Comparison of ENCODE assay signal across 17 cellular contexts in the genomic region with DNA sequence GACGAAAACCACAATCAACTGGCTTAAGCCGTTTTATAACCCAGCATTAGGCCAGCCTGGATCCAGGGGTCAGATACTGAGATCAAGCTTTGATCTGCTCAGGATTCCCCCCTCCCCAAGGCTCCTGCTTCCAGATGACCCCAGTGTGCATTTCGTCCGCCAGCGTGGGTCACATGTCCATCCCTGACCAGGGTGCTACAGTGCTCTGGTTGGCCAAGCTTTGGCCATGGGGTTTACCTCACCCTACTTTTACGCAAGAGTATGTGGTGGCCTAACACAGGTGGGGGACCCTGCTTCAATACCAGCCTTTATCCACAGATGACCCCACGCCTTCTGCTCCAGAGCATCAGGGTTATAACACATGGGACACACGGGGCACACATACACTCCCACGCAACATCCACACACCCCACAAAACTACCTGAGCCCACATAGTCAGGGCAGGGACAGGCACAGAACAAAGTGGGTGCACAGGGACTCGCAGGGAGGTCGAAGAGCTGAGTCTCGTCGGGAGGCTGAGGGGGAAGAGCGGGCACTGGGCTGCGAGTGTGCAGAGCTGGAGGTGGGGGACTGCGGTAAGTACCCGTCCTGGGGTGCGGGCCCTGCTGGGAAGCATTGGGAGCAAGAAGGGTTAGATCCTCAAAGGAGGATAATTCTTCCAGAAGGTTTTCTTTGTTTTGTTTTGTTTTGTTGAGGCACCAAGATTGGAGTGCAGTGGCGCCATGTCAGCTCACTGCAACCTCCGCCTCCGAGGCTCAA. TPM values are rescaled to one million over a fixed set of nuclear protein-coding genes. Genes with fewer than 3 reads are reported as not detected.
DNase-seq lines count a peak whose midpoint lies in the region; ATAC-seq and TF ChIP-seq lines count a peak whose summit lies in the region.
"Had no signal": no experiment of that assay in that cellular context is flagged by ENCODE, and none has a peak within 500 bp of the region (broad histone marks: within the 10 kb centered on the region; RNA-seq: fewer than 3 reads in every experiment).

No MANE protein-coding gene starts in this region.

- CTCF ChIA-PET in CD4-positive, alpha-beta memory T cell (lab: Charles Lee; ENCODE audit: partially characterized antibody), result no interaction called here

- WGBS in endodermal cell (ENCODE audit: insufficient coverage in 1 of 2, insufficient read length in 1 of 2), 2 experiments, result 96 to 100% methylated on average over 16 to 21 of the region's 21 CpGs

- H3K4me3 ChIP-seq in CD4-positive, alpha-beta memory T cell (ENCODE audit: low read length in 2 of 2), result no peak overlapping the region
- no peak overlapping the region for H3K4me3 ChIP-seq in endodermal cell (ENCODE audit: low read length)

- TF ChIP-seq CTCF in endodermal cell (conservative IDR thresholded peaks at IDR 0.05) (no peak), nephron progenitor cell (IDR thresholded peaks at IDR 0.05) (no peak)

- DNase-seq in CD4-positive, alpha-beta memory T cell, result peak in 1 of 5 donors; percentile 22
- DNase-seq in Daoy (ENCODE audit: low read depth) (peak; percentile 4), endodermal cell (no peak), nephron progenitor cell (no peak)
- DNase-seq: activated CD4-positive, alpha-beta T cell treated with anti-CD3 and anti-CD28 coated beads, Interleukin-2, amount 50 U/mL, for 48 hours; activated T-cell treated with anti-CD3 and anti-CD28 coated beads for 4 hours; mesendoderm; NCI-H1092 treated with DMSO at 0.1 percent for 48 hours; NCI-H510A treated with DMSO at 0.1 percent for 48 hours had no signal

- H3K4me3 Mint-ChIP-seq in CD4-positive, alpha-beta memory T cell, result peak overlapping the region in 4 of 8 donors; percentile 3 to 36 (median 30)
- H3K4me3 Mint-ChIP-seq in endodermal cell (peak overlapping the region; percentile 48), nephron progenitor cell (peak overlapping the region; percentile 77)

- ATAC-seq in HG03196 (IDR thresholded peaks at IDR 0.05; ENCODE audit: unreplicated experiment) (no peak), HG02678 (IDR thresholded peaks at IDR 0.05; ENCODE audit: unreplicated experiment) (no peak), HG02870 (IDR thresholded peaks at IDR 0.05; ENCODE audit: unreplicated experiment) (no peak)

- H3K36me3 Mint-ChIP-seq in CD4-positive, alpha-beta memory T cell, result peaks cover 11 to 17% of the 10 kb centered on the region in 2 donors
- H3K36me3 Mint-ChIP-seq in endodermal cell (ENCODE audit: low read depth), result peaks cover 36% of the 10 kb centered on the region
- H3K36me3 Mint-ChIP-seq in nephron progenitor cell (ENCODE audit: low read depth), result peaks cover 42% of the 10 kb centered on the region

- H3K27ac ChIP-seq in CD4-positive, alpha-beta memory T cell (ENCODE audit: low read depth, low read length), result no peak overlapping the region
- no peak overlapping the region for H3K27ac ChIP-seq in endodermal cell (ENCODE audit: low read depth, low read length)
- H3K27ac ChIP-seq: neutrophil had no signal

- H3K9me3 Mint-ChIP-seq in CD4-positive, alpha-beta memory T cell, result no peaks in the 10 kb centered on the region
- H3K9me3 Mint-ChIP-seq in endodermal cell (no peaks in the 10 kb centered on the region), nephron progenitor cell (no peaks in the 10 kb centered on the region)

- no peak overlapping the region for H3K9ac ChIP-seq in endodermal cell (ENCODE audit: extremely low read depth, low read length, poor library complexity, severe bottlenecking)

- no peaks in the 10 kb centered on the region for H3K27me3 ChIP-seq in CD4-positive, alpha-beta memory T cell (ENCODE audit: insufficient read depth, low read length)
- no peaks in the 10 kb centered on the region for H3K27me3 ChIP-seq in endodermal cell (ENCODE audit: control insufficient read depth, insufficient read depth, low read length, poor library complexity, severe bottlenecking)
- H3K27me3 ChIP-seq: tibial nerve had no signal

- POLR2A ChIA-PET in CD4-positive, alpha-beta memory T cell (lab: Charles Lee; ENCODE audit: partially characterized antibody), result interaction anchor here (0.7 to 1.3 kb wide), 2 partner anchors 19 to 66 kb away, joined by 4 to 5 read pairs; no protein-coding TSS in a partner anchor

- H3K4me1 ChIP-seq in CD4-positive, alpha-beta memory T cell (ENCODE audit: insufficient read depth, low read length), result peaks cover 32% of the 10 kb centered on the region
- H3K4me1 ChIP-seq in endodermal cell (ENCODE audit: control insufficient read depth, insufficient read depth, low read length), result peaks cover 16% of the 10 kb centered on the region

- peaks cover 5% of the 10 kb centered on the region for H3K36me3 ChIP-seq in CD4-positive, alpha-beta memory T cell (ENCODE audit: insufficient read depth, low read length)
- peaks cover 39% of the 10 kb centered on the region for H3K36me3 ChIP-seq in endodermal cell (ENCODE audit: control insufficient read depth, insufficient read depth, low read length)

- intact Hi-C loops in CD4-positive, alpha-beta memory T cell (cut with micrococcal nuclease), result no loop called here

- peaks cover 0 to 2% of the 10 kb centered on the region in 2 donors for H3K27me3 Mint-ChIP-seq in CD4-positive, alpha-beta memory T cell
- H3K27me3 Mint-ChIP-seq in endodermal cell (ENCODE audit: insufficient read depth) (peaks cover 4% of the 10 kb centered on the region), nephron progenitor cell (ENCODE audit: low read depth, poor library complexity) (peaks cover 16% of the 10 kb centered on the region)

- H3K9me3 ChIP-seq in CD4-positive, alpha-beta memory T cell (ENCODE audit: control insufficient read depth in 1 of 2, low read length in 2 of 2), result no peaks in the 10 kb centered on the region
- H3K9me3 ChIP-seq in endodermal cell (ENCODE audit: control insufficient read depth, low read length), result no peaks in the 10 kb centered on the region
- H3K9me3 ChIP-seq: neutrophil, spleen, tibial nerve had no signal

- peaks cover 15 to 28% (median 23%) of the 10 kb centered on the region in 4 donors for H3K4me1 Mint-ChIP-seq in CD4-positive, alpha-beta memory T cell
- peaks cover 17% of the 10 kb centered on the region for H3K4me1 Mint-ChIP-seq in endodermal cell
- peaks cover 26% of the 10 kb centered on the region for H3K4me1 Mint-ChIP-seq in nephron progenitor cell

- H3K27ac Mint-ChIP-seq in CD4-positive, alpha-beta memory T cell, result peak overlapping the region in 4 of 7 donors; percentile 54 to 79 (median 62)
- H3K27ac Mint-ChIP-seq in endodermal cell (no peak overlapping the region), nephron progenitor cell (no peak overlapping the region)

RNA-seq across cellular contexts. Expression of gene SQSTM1, which starts 5.0 kb away (rescaled TPM):
- 100 to 1,000 TPM; 300 to 303 TPM for total RNA-seq in CD4-positive, alpha-beta memory T cell
- polyA plus RNA-seq in CD4-positive, alpha-beta memory T cell, result 100 to 1,000 TPM; 188 to 212 TPM
- total RNA-seq in Daoy (2014; rRNA removed; shearing (Covaris generic)), result 311 and 335 TPM in 2 replicates
- total RNA-seq in endodermal cell, result 100 to 1,000 TPM; 134 to 172 TPM
- polyA plus RNA-seq in endodermal cell (2013, experiment 1 of 2), result 48.3 TPM
- polyA plus RNA-seq in endodermal cell (2013, experiment 2 of 2), result 43.6 TPM

RNA-seq across cellular contexts. Expression of gene MGAT4B, which starts 9.0 kb away (rescaled TPM):
- 100 to 1,000 TPM; 119 to 121 TPM for total RNA-seq in CD4-positive, alpha-beta memory T cell
- polyA plus RNA-seq in CD4-positive, alpha-beta memory T cell, result 10 to 100 TPM in 1 of 2 donors, 1 to 10 TPM in 1; 8.3 to 24.3 TPM
- 52.9 and 62.7 TPM in 2 replicates for total RNA-seq in Daoy (2014; rRNA removed; shearing (Covaris generic))
- 100 to 1,000 TPM; 165 to 177 TPM for total RNA-seq in endodermal cell
- 75.1 TPM for polyA plus RNA-seq in endodermal cell (2013, experiment 1 of 2)
- 66.4 TPM for polyA plus RNA-seq in endodermal cell (2013, experiment 2 of 2)

RNA-seq across cellular contexts. Expression of gene LTC4S, which starts 21.9 kb away (rescaled TPM):
- total RNA-seq in CD4-positive, alpha-beta memory T cell, result 1 to 10 TPM; 5.1 to 8.1 TPM
- 1 to 10 TPM; 4.2 to 9.4 TPM for polyA plus RNA-seq in CD4-positive, alpha-beta memory T cell
- total RNA-seq in Daoy (2014; rRNA removed; shearing (Covaris generic)), result not detected in 2 replicates
- 1 to 10 TPM; 5.7 to 6.3 TPM for total RNA-seq in endodermal cell
- polyA plus RNA-seq in endodermal cell (2013, experiment 1 of 2), result 1.4 TPM
- polyA plus RNA-seq in endodermal cell (2013, experiment 2 of 2), result 1.6 TPM
- total RNA-seq: LHCN-M2, RPMI7951 had no signal

RNA-seq across cellular contexts. Expression of gene MRNIP, which starts 42.9 kb away (rescaled TPM):
- total RNA-seq in CD4-positive, alpha-beta memory T cell, result 100 to 1,000 TPM; 125 to 129 TPM
- 10 to 100 TPM; 11.4 to 17.2 TPM for polyA plus RNA-seq in CD4-positive, alpha-beta memory T cell
- total RNA-seq in Daoy (2014; rRNA removed; shearing (Covaris generic)), result 9.2 and 11.1 TPM in 2 replicates
- total RNA-seq in endodermal cell, result 10 to 100 TPM; 45.8 to 55.3 TPM
- 34.7 TPM for polyA plus RNA-seq in endodermal cell (2013, experiment 1 of 2)
- 32.0 TPM for polyA plus RNA-seq in endodermal cell (2013, experiment 2 of 2)

Comparison
In these comparisons a context has a peak if more than half of its experiments do, and no peak if none do; other contexts are left out.
1. H3K27ac Mint-ChIP-seq: peak in CD4-positive, alpha-beta memory T cell (4 of 7); none in endodermal cell (single experiment) and nephron progenitor cell (single experiment).